Comparison of ENCODE assay signal across 1 cellular context in genomic region chr17:27665549-27665948, GRCh38.
TF ChIP-seq lines count a peak whose summit lies in the region.

No MANE protein-coding gene starts in this region.

TF ChIP-seq in GM23338, 12 proteins besides CTCF, POLR2A, EP300 and RAD21 (continued from another document):
- TF ChIP-seq ZNF462 (CRISPR knock-in tag; IDR thresholded peaks at IDR 0.05): no peak
- TF ChIP-seq ETS1 (IDR thresholded peaks at IDR 0.05): no peak
- TF ChIP-seq NANOG (IDR thresholded peaks at IDR 0.05; ENCODE audit: borderline replicate concordance): no peak
- no peak for TF ChIP-seq POLR2AphosphoS5 (IDR thresholded peaks at IDR 0.05; ENCODE audit: low read depth)
- no peak for TF ChIP-seq JUNB (IDR thresholded peaks at IDR 0.05; ENCODE audit: unreplicated experiment)
